Comparison of ENCODE assay signal across 20 cellular contexts in genomic region chr11:112380464-112380863, GRCh38.
DNase-seq lines count a peak whose midpoint lies in the region; ATAC-seq and TF ChIP-seq lines count a peak whose summit lies in the region.
"Had no signal": no experiment of that assay in that cellular context is flagged by ENCODE, and none has a peak within 500 bp of the region (broad histone marks: within the 10 kb centered on the region; RNA-seq: fewer than 3 reads in every experiment).

No MANE protein-coding gene starts in this region.

- H3K9me3 Mint-ChIP-seq in osteocyte (ENCODE audit: unreplicated experiment), result no peaks in the 10 kb centered on the region
- H3K9me3 Mint-ChIP-seq: CD8-positive, alpha-beta memory T cell had no signal

- TF ChIP-seq CTCF in osteocyte (IDR thresholded peaks at IDR 0.05), result no peak
- no peak for TF ChIP-seq CTCF in coronary artery (IDR thresholded peaks at IDR 0.05)

- no peaks in the 10 kb centered on the region for H3K36me3 ChIP-seq in SK-N-MC (ENCODE audit: insufficient read depth, low read length)
- H3K36me3 ChIP-seq: BLaER1 treated with 17β-estradiol and CSF1 and Interleukin-3, amounts not matched to agents 10 nM and 100 nM had no signal

- H3K4me3 Mint-ChIP-seq in osteocyte (ENCODE audit: unreplicated experiment) (no peak overlapping the region), T-helper 17 cell (no peak overlapping the region)
- H3K4me3 Mint-ChIP-seq: B cell; CD4-positive, CD25-positive, alpha-beta regulatory T cell; CD8-positive, alpha-beta memory T cell had no signal

- peak overlapping the region; percentile 39; the same call in 1 of the 2 replicates for H3K27ac ChIP-seq in SK-N-MC
- H3K27ac ChIP-seq in coronary artery, result no peak overlapping the region
- H3K27ac ChIP-seq: BLaER1 treated with 17β-estradiol and CSF1 and Interleukin-3, amounts not matched to agents 10 nM and 100 nM; HL-60 had no signal

- H3K4me1 Mint-ChIP-seq in osteocyte (ENCODE audit: unreplicated experiment) (no peaks in the 10 kb centered on the region), T-helper 17 cell (no peaks in the 10 kb centered on the region)
- H3K4me1 Mint-ChIP-seq: B cell; CD4-positive, CD25-positive, alpha-beta regulatory T cell; CD8-positive, alpha-beta memory T cell had no signal

- no peaks in the 10 kb centered on the region for H3K36me3 Mint-ChIP-seq in osteocyte (ENCODE audit: unreplicated experiment)
- no peaks in the 10 kb centered on the region for H3K36me3 Mint-ChIP-seq in T-helper 17 cell (ENCODE audit: low read depth)
- H3K36me3 Mint-ChIP-seq: CD4-positive, CD25-positive, alpha-beta regulatory T cell; CD8-positive, alpha-beta memory T cell had no signal

- H3K27me3 Mint-ChIP-seq in osteocyte (ENCODE audit: unreplicated experiment), result peaks cover 17% of the 10 kb centered on the region
- H3K27me3 Mint-ChIP-seq in T-helper 17 cell, result peaks cover 4% of the 10 kb centered on the region
- H3K27me3 Mint-ChIP-seq: B cell; CD8-positive, alpha-beta memory T cell had no signal

- H3K9me3 ChIP-seq in SK-N-MC (ENCODE audit: low read depth, low read length), result no peaks in the 10 kb centered on the region
- no peaks in the 10 kb centered on the region for H3K9me3 ChIP-seq in T-helper 17 cell (ENCODE audit: control insufficient read depth, low read length, poor library complexity, severe bottlenecking)
- H3K9me3 ChIP-seq: BLaER1 treated with 17β-estradiol and CSF1 and Interleukin-3, amounts not matched to agents 10 nM and 100 nM had no signal

- ATAC-seq in esophagus mucosa, result peak; percentile 62
- ATAC-seq in T-helper 17 cell, result no peak
- ATAC-seq: GM12878, HCT116 had no signal

- DNase-seq in SK-N-MC (ENCODE audit: low read depth, low spot score) (no peak), osteocyte (ENCODE audit: extremely low spot score, unreplicated experiment) (peak; percentile 70), coronary artery (ENCODE audit: low spot score) (no peak), T-helper 17 cell (no peak)
- DNase-seq in activated CD8-positive, alpha-beta memory T cell treated with anti-CD3 and anti-CD28 coated beads, Interleukin-2, amount 50 U/mL, for 48 hours, result no peak
- DNase-seq: CD4-positive, CD25-positive, alpha-beta regulatory T cell; CD8-positive, alpha-beta memory T cell; COR-L47; DMS 273 treated with DMSO at 0.1 percent for 48 hours; DMS53; DND-41; EL; GOT3; H7 had no signal

- H3K9ac ChIP-seq in SK-N-MC (ENCODE audit: insufficient read length), result no peak overlapping the region
- H3K9ac ChIP-seq: BLaER1 treated with 17β-estradiol and CSF1 and Interleukin-3, amounts not matched to agents 10 nM and 100 nM had no signal

- no peak overlapping the region for H3K27ac Mint-ChIP-seq in osteocyte (ENCODE audit: unreplicated experiment)
- no peak overlapping the region for H3K27ac Mint-ChIP-seq in T-helper 17 cell
- H3K27ac Mint-ChIP-seq: B cell; CD4-positive, CD25-positive, alpha-beta regulatory T cell; CD8-positive, alpha-beta memory T cell had no signal

- no peak overlapping the region for H3K4me3 ChIP-seq in SK-N-MC
- no peak overlapping the region for H3K4me3 ChIP-seq in coronary artery
- H3K4me3 ChIP-seq: BLaER1 treated with 17β-estradiol and CSF1 and Interleukin-3, amounts not matched to agents 10 nM and 100 nM; GM12878 had no signal
